ENCODE assay signal across 8 cellular contexts in genomic region chr5:5421961-5422818, GRCh38. TPM values are rescaled to one million over a fixed set of nuclear protein-coding genes. Genes with fewer than 3 reads are reported as not detected.
A peak's percentile ranks its signal among the peaks of the same experiment; 100 is the strongest.
DNase-seq lines count a peak whose midpoint lies in the region; ATAC-seq and TF ChIP-seq lines count a peak whose summit lies in the region.

Gene ICE1, plus strand, starts transcription at chr5:5422677. Its CDS starts 239 bp downstream, at chr5:5422916.

- POLR2A ChIA-PET in activated B cell treated with CpG ODN at 0.5 μM for 24 hours (lab: Charles Lee) = interaction anchor here (0.6 to 2.2 kb wide), 8 partner anchors 10 to 1314 kb away, joined by 3 to 19 read pairs (median 4); partner anchors contain the start of genes MED10, NSUN2, SRD5A1 and TENT4A

- H3K4me3 ChIP-seq in spleen = peak within 1 kb of the TSS; percentile 84 to 100 (median 98)

- H3K27ac Mint-ChIP-seq in activated B cell treated with CpG ODN at 0.5 μM for 24 hours (peak within 1 kb of the TSS; percentile 95), immature natural killer cell (peak within 1 kb of the TSS; percentile 94 to 99 (median 96))

- peak within 1 kb of the TSS; percentile 100 for H3K27ac ChIP-seq in caudate nucleus (ENCODE audit: low read depth, low read length)
- peak within 1 kb of the TSS; percentile 92 to 99 (median 97) for H3K27ac ChIP-seq in spleen

- CTCF ChIA-PET in activated B cell treated with CpG ODN at 0.5 μM for 24 hours (lab: Charles Lee) = interaction anchor here (2.1 kb wide), 1 partner anchor 75 kb away, joined by 4 read pairs; no protein-coding TSS in a partner anchor

- in situ Hi-C loops in GM18951 (cut with MboI; ENCODE audit: low sequenced_read_pairs, unreplicated experiment) = loop anchor here (25.0 kb wide), 1 partner anchor 535 kb away; no protein-coding TSS in a partner anchor

- H3K27me3 Mint-ChIP-seq in activated B cell treated with CpG ODN at 0.5 μM for 24 hours (no peaks in the 10 kb centered on the region), immature natural killer cell (ENCODE audit: low read depth in 3 of 3) (peaks cover 2 to 16% (median 11%) of the 10 kb centered on the region in 3 donors)

- H3K4me1 Mint-ChIP-seq in activated B cell treated with CpG ODN at 0.5 μM for 24 hours (peaks cover 15% of the 10 kb centered on the region), immature natural killer cell (peaks cover 19 to 20% of the 10 kb centered on the region in 2 donors)

- no peaks in the 10 kb centered on the region for H3K27me3 ChIP-seq in spleen (replicated peaks in 1 of 7)

- TF ChIP-seq POLR2A in GM18951 (IDR thresholded peaks at IDR 0.05; ENCODE audit: extremely low read depth, insufficient read depth, insufficient read length) = peak; percentile 84
- TF ChIP-seq POLR2A in spleen (IDR thresholded peaks at IDR 0.05) = peak in 2 of 3 donors; percentile 38 to 55

- ATAC-seq in HG03196 (IDR thresholded peaks at IDR 0.05; ENCODE audit: unreplicated experiment) = peak; percentile 87
- peak; percentile 87 for ATAC-seq in activated B cell treated with CpG ODN at 0.5 μM for 24 hours (ENCODE audit: low read depth)

- H3K36me3 ChIP-seq in spleen = peaks cover 0 to 3% (median 0%) of the 10 kb centered on the region in 6 donors

- 0 to 1% (median 0%) methylated on average over 47 to 71 of the region's 71 CpGs for whole genome bisulfite sequencing in spleen, 5 donors

- DNase-seq in AG08395 (ENCODE audit: low spot score) (peak; percentile 97), NCI-H345 (lab: John Stamatoyannopoulos, UW) (peak; percentile 97), activated B cell treated with CpG ODN at 0.5 μM for 24 hours (peak; percentile 92), caudate nucleus (lab: John Stamatoyannopoulos, UW) (peak; percentile 84 to 99 (median 97)), immature natural killer cell (peak; percentile 97), spleen (peak; percentile 99)

- TF ChIP-seq CTCF in activated B cell treated with CpG ODN at 0.5 μM for 24 hours (IDR thresholded peaks at IDR 0.05) = no peak
- TF ChIP-seq CTCF in spleen (IDR thresholded peaks at IDR 0.05 in 8 of 11, conservative IDR thresholded peaks at IDR 0.05 in 3 of 11) = peak in 5 of 11 experiments; percentile 13 to 37 (median 29)

- H3K4me1 ChIP-seq in spleen = peaks cover 25 to 74% (median 48%) of the 10 kb centered on the region in 6 donors

- H3K36me3 Mint-ChIP-seq in activated B cell treated with CpG ODN at 0.5 μM for 24 hours (ENCODE audit: low read depth) (peaks cover 13% of the 10 kb centered on the region), immature natural killer cell (no peaks in the 10 kb centered on the region)

- H3K4me3 Mint-ChIP-seq in activated B cell treated with CpG ODN at 0.5 μM for 24 hours (peak within 1 kb of the TSS; percentile 96), immature natural killer cell (peak within 1 kb of the TSS; percentile 93 to 96 (median 94))

- no peaks in the 10 kb centered on the region for H3K9me3 Mint-ChIP-seq in activated B cell treated with CpG ODN at 0.5 μM for 24 hours
- no peaks in the 10 kb centered on the region for H3K9me3 Mint-ChIP-seq in immature natural killer cell

- intact Hi-C loops in activated B cell treated with CpG ODN at 0.5 μM for 24 hours (cut with micrococcal nuclease) (loop anchor here (1.0 to 5.0 kb wide), 8 partner anchors 73 to 1315 kb away; partner anchors contain the start of genes MED10, NSUN2 and SRD5A1), spleen (cut with DNase I; ENCODE audit: low total_unique reads) (no loop called here)

- H3K9me3 ChIP-seq in spleen = no peaks in the 10 kb centered on the region

RNA-seq across cellular contexts. Expression of gene ICE1, which starts in this region (rescaled TPM):
- total RNA-seq in activated B cell treated with CpG ODN at 0.5 μM for 24 hours (32.7 and 36.8 TPM in 2 replicates), spleen (10 to 100 TPM; 28.7 to 42.7 (median 32.4) TPM)
- polyA plus RNA-seq in immature natural killer cell (10 to 100 TPM; 11.9 to 19.3 (median 13.5) TPM), spleen (1 to 10 TPM; 4.9 to 7.2 (median 5.8) TPM)

Comparison
In these comparisons a context has a peak if more than half of its experiments do, and no peak if none do; other contexts are left out.
1. Peak in every context shown above with its lines: DNase-seq, ATAC-seq, H3K4me3 ChIP-seq and H3K27ac ChIP-seq.